8 cellular contexts compared by ENCODE assay signal in the genomic region with DNA sequence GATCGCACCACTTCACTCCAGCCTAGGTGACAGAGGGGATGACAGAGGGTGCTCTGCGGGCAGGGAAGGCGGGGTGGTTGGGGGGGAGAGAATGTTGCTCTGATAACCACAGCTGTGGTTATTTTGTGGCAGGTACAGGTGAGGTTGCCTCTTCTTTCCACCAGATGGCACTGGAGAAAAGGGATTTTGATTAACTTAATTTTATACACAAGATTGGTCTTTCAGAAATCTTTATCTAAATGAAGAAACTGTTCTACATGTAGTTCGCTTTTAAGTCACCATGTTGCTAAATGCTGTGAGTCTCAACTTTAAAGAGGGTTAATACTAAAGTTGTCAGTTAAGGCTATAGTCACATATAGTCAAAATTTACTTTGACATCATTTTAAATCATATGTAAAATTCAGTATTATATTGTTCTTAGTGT. TPM values are rescaled to one million over a fixed set of nuclear protein-coding genes. Genes with fewer than 3 reads are reported as not detected.
DNase-seq lines count a peak whose midpoint lies in the region; ATAC-seq, FAIRE-seq and TF ChIP-seq lines count a peak whose summit lies in the region.

No MANE protein-coding gene starts in this region.

- H2AFZ ChIP-seq in OCI-LY7 (ENCODE audit: low read length): no peak overlapping the region

- no peak overlapping the region for H3K4me2 ChIP-seq in OCI-LY7 (ENCODE audit: low read length)

- H3K27ac ChIP-seq in OCI-LY7 (ENCODE audit: low read depth, low read length, poor library complexity, severe bottlenecking) (no peak overlapping the region), substantia nigra (ENCODE audit: low read depth, low read length, poor library complexity, severe bottlenecking) (no peak overlapping the region)

- peak; percentile 82 for ATAC-seq in activated naive CD8-positive, alpha-beta T cell treated with anti-CD3 and anti-CD28 coated beads, Interleukin-2, amount 10 ng/mL, durations not matched to agents 7 days and 5 days (ENCODE audit: low read depth)

- peaks cover 10% of the 10 kb centered on the region for H3K4me1 Mint-ChIP-seq in activated naive CD8-positive, alpha-beta T cell treated with anti-CD3 and anti-CD28 coated beads, Interleukin-2, amount 10 ng/mL, durations not matched to agents 7 days and 5 days

- DNase-seq in NCI-H345 (lab: John Stamatoyannopoulos, UW): peak; percentile 1
- no peak for DNase-seq in NCI-H345 treated with DMSO at 0.1 percent for 48 hours (lab: John Stamatoyannopoulos, UW; ENCODE audit: unreplicated experiment)
- DNase-seq in OCI-LY7 (ENCODE audit: low spot score): peak; percentile 45
- peak; percentile 50 for DNase-seq in activated naive CD8-positive, alpha-beta T cell treated with anti-CD3 and anti-CD28 coated beads, Interleukin-2, amount 10 ng/mL, durations not matched to agents 7 days and 5 days
- peak; percentile 22 for DNase-seq in left kidney (ENCODE audit: low read depth, low spot score)
- peak; percentile 53 for DNase-seq in urothelium cell line (ENCODE audit: low spot score)
- DNase-seq in substantia nigra (lab: John Stamatoyannopoulos, UW): no peak
- DNase-seq in hypothalamus (lab: John Stamatoyannopoulos, UW): no peak

- no peaks in the 10 kb centered on the region for H3K9me3 ChIP-seq in OCI-LY7 (ENCODE audit: low read length)

- H3K4me3 ChIP-seq in OCI-LY7 (ENCODE audit: low read depth, low read length, poor library complexity, severe bottlenecking): no peak overlapping the region

- peaks cover 12% of the 10 kb centered on the region for H3K36me3 Mint-ChIP-seq in activated naive CD8-positive, alpha-beta T cell treated with anti-CD3 and anti-CD28 coated beads, Interleukin-2, amount 10 ng/mL, durations not matched to agents 7 days and 5 days

- peak overlapping the region; percentile 30 for H3K27ac Mint-ChIP-seq in activated naive CD8-positive, alpha-beta T cell treated with anti-CD3 and anti-CD28 coated beads, Interleukin-2, amount 10 ng/mL, durations not matched to agents 7 days and 5 days

- intact Hi-C loops in OCI-LY7 (cut with micrococcal nuclease; ENCODE audit: unreplicated experiment): loop anchor here (5.0 kb wide), 1 partner anchor 174 kb away; no protein-coding TSS in a partner anchor

- H3K4me1 ChIP-seq in OCI-LY7 (ENCODE audit: insufficient read depth, low read length, poor library complexity, severe bottlenecking): no peaks in the 10 kb centered on the region

- H3K4me3 Mint-ChIP-seq in activated naive CD8-positive, alpha-beta T cell treated with anti-CD3 and anti-CD28 coated beads, Interleukin-2, amount 10 ng/mL, durations not matched to agents 7 days and 5 days: no peak overlapping the region

- H3K9me2 ChIP-seq in OCI-LY7 (ENCODE audit: insufficient read depth, low read length): no peaks in the 10 kb centered on the region

- H4K20me1 ChIP-seq in OCI-LY7 (ENCODE audit: insufficient read depth, low read length): peaks cover 3% of the 10 kb centered on the region; the same call in 1 of the 2 replicates

- no peak for FAIRE-seq in urothelium cell line (lab: Jason Lieb, UNC)

- BruUV-seq in OCI-LY7 (replicated peaks; lab: Mats Ljungman, UMichigan): no TSS peak

- POLR2A ChIA-PET in OCI-LY7 (lab: Charles Lee): interaction anchor here (0.7 kb wide), 1 partner anchor 13 kb away, joined by 3 read pairs; no protein-coding TSS in a partner anchor
- POLR2A ChIA-PET in activated naive CD8-positive, alpha-beta T cell treated with anti-CD3 and anti-CD28 coated beads, Interleukin-2, amount 10 ng/mL, durations not matched to agents 7 days and 5 days (lab: Charles Lee): interaction anchor here (1.2 kb wide), 1 partner anchor 186 kb away, joined by 4 read pairs; no protein-coding TSS in a partner anchor

- CTCF ChIA-PET in OCI-LY7 (lab: Charles Lee; ENCODE audit: unreplicated experiment): interaction anchor here (0.6 kb wide), 1 partner anchor 1604 kb away, joined by 3 read pairs; no protein-coding TSS in a partner anchor

- no peaks in the 10 kb centered on the region for H3K79me2 ChIP-seq in OCI-LY7 (ENCODE audit: insufficient read depth, low read depth, low read length)

- H3K36me3 ChIP-seq in OCI-LY7 (ENCODE audit: insufficient read depth, low read length): peaks cover 56% of the 10 kb centered on the region

- no peaks in the 10 kb centered on the region for H3K27me3 Mint-ChIP-seq in activated naive CD8-positive, alpha-beta T cell treated with anti-CD3 and anti-CD28 coated beads, Interleukin-2, amount 10 ng/mL, durations not matched to agents 7 days and 5 days

- peak; percentile 72 for TF ChIP-seq CTCF in OCI-LY7 (conservative IDR thresholded peaks at IDR 0.05; ENCODE audit: low read length)

- H3K9me3 Mint-ChIP-seq in activated naive CD8-positive, alpha-beta T cell treated with anti-CD3 and anti-CD28 coated beads, Interleukin-2, amount 10 ng/mL, durations not matched to agents 7 days and 5 days: no peaks in the 10 kb centered on the region

RNA-seq across cellular contexts. Expression of gene FGF23, which starts 25.7 kb away (rescaled TPM):
- 0.16 TPM in 1 of 2 replicates, not detected in the other for total RNA-seq in OCI-LY7 (2014; rRNA removed; shearing (Covaris generic))
- total RNA-seq in OCI-LY7 (2022): not detected in 2 replicates
- not detected for total RNA-seq in activated naive CD8-positive, alpha-beta T cell treated with anti-CD3 and anti-CD28 coated beads, Interleukin-2, amount 10 ng/mL, durations not matched to agents 7 days and 5 days

RNA-seq across cellular contexts. Expression of gene TIGAR, which starts 32.8 kb away (rescaled TPM):
- 8.0 and 15.4 TPM in 2 replicates for total RNA-seq in OCI-LY7 (2014; rRNA removed; shearing (Covaris generic))
- 18.2 and 24.7 TPM in 2 replicates for total RNA-seq in OCI-LY7 (2022)
- 10 to 100 TPM in 1 of 2 experiments, 1 to 10 TPM in 1; 9.7 to 11.4 TPM for total RNA-seq in activated naive CD8-positive, alpha-beta T cell treated with anti-CD3 and anti-CD28 coated beads, Interleukin-2, amount 10 ng/mL, durations not matched to agents 7 days and 5 days

Comparison
In these comparisons a context has a peak if more than half of its experiments do, and no peak if none do; other contexts are left out.
1. DNase-seq: peak in NCI-H345 (single experiment), OCI-LY7 (single experiment), activated naive CD8-positive, alpha-beta T cell treated with anti-CD3 and anti-CD28 coated beads, Interleukin-2, amount 10 ng/mL, durations not matched to agents 7 days and 5 days (single experiment), left kidney (single experiment) and urothelium cell line (single experiment); none in NCI-H345 treated with DMSO at 0.1 percent for 48 hours (single experiment), substantia nigra (0 of 49) and hypothalamus (0 of 51).